ENCODE assay signal across 23 cellular contexts in the genomic region with DNA sequence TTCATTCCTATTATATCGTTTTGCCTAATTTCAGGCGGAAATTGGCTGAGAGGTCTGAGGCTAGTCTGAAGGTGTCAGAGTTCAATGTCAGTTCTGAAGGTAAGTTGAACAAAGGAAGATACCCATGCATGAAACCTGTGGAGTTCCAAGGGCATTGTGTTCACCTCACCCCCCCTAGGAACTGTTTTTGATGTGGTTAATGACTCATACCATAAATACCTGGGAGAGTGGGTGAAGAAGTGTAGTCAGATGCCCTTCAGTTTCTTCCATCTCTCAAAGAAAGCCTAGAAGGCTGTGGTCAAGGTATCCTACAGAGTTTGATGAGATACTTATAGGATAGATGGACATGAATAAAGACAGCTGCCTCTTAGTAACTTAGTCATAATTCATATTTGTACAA.
"Had no signal": no experiment of that assay in that cellular context is flagged by ENCODE, and none has a peak within 500 bp of the region (broad histone marks: within the 10 kb centered on the region; RNA-seq: fewer than 3 reads in every experiment).

No MANE protein-coding gene starts in this region.

- H3K27me3 Mint-ChIP-seq: activated naive CD8-positive, alpha-beta T cell treated with anti-CD3 and anti-CD28 coated beads, Interleukin-2, amount 10 ng/mL, durations not matched to agents 7 days and 5 days had no signal

- H3K27me3 ChIP-seq: brain microvascular endothelial cell, right atrium auricular region, suprapubic skin had no signal

- H3K9me3 Mint-ChIP-seq: activated naive CD8-positive, alpha-beta T cell treated with anti-CD3 and anti-CD28 coated beads, Interleukin-2, amount 10 ng/mL, durations not matched to agents 7 days and 5 days; WTC11 had no signal

- H3K4me1 Mint-ChIP-seq: mesothelial cell of epicardium, nephron progenitor cell, WTC11 had no signal

- H3K27ac Mint-ChIP-seq: activated naive CD8-positive, alpha-beta T cell treated with anti-CD3 and anti-CD28 coated beads, Interleukin-2, amount 10 ng/mL, durations not matched to agents 7 days and 5 days; mesothelial cell of epicardium; nephron progenitor cell; WTC11 had no signal

- H3K4me3 ChIP-seq: lower lobe of right lung, right atrium auricular region, skin epidermis, suprapubic skin had no signal

- H3K4me3 Mint-ChIP-seq: activated naive CD8-positive, alpha-beta T cell treated with anti-CD3 and anti-CD28 coated beads, Interleukin-2, amount 10 ng/mL, durations not matched to agents 7 days and 5 days; mesothelial cell of epicardium; nephron progenitor cell; WTC11 had no signal

- DNase-seq: activated CD4-positive, alpha-beta T cell treated with anti-CD3 and anti-CD28 coated beads for 48 hours; activated effector memory CD4-positive, alpha-beta T cell treated with anti-CD3 and anti-CD28 coated beads, Interleukin-2, amount 50 U/mL, for 16 hours; activated naive CD8-positive, alpha-beta T cell treated with anti-CD3 and anti-CD28 coated beads, Interleukin-2, amount 10 ng/mL, durations not matched to agents 7 days and 5 days; activated T-cell treated with anti-CD3 and anti-CD28 coated beads for 4 hours; anterior cingulate cortex; brain microvascular endothelial cell; cerebellar nuclear complex; effector CD8-positive, alpha-beta T cell; foreskin melanocyte; left colon; lower lobe of right lung; nephron progenitor cell; occipital lobe; stimulated activated CD4-positive, alpha-beta T cell treated with anti-CD3 and anti-CD28 coated beads, Interleukin-4, amount 100 ng/mL, for 24 hours; stimulated activated naive CD4-positive, alpha-beta T cell; T-helper 2 cell; trophoblast cell had no signal

- FAIRE-seq: endothelial cell of umbilical vein had no signal

- H3K9me3 ChIP-seq: lower lobe of right lung, right atrium auricular region, suprapubic skin had no signal

- H3K27ac ChIP-seq: brain microvascular endothelial cell, lower lobe of right lung, right atrium auricular region, skin epidermis, suprapubic skin had no signal

- ATAC-seq: left colon, lower lobe of right lung, WTC11 had no signal
